ENCODE assay signal across 11 cellular contexts in genomic region chr17:40310882-40311391, GRCh38. TPM values are rescaled to one million over a fixed set of nuclear protein-coding genes. Genes with fewer than 3 reads are reported as not detected.
A peak's percentile ranks its signal among the peaks of the same experiment; 100 is the strongest.
DNase-seq lines count a peak whose midpoint lies in the region; ATAC-seq, FAIRE-seq and TF ChIP-seq lines count a peak whose summit lies in the region.
"Had no signal": no experiment of that assay in that cellular context is flagged by ENCODE, and none has a peak within 500 bp of the region (broad histone marks: within the 10 kb centered on the region; RNA-seq: fewer than 3 reads in every experiment).

No MANE protein-coding gene starts in this region.

- H3K4me3 ChIP-seq in H7 (ENCODE audit: insufficient read depth, low read depth, low read length) (no peak overlapping the region), adipocyte (ENCODE audit: low read length) (no peak overlapping the region), hepatocyte (no peak overlapping the region), spleen (no peak overlapping the region)

- peak; percentile 26 for DNase-seq in H7
- peak; percentile 86 for DNase-seq in adipocyte (ENCODE audit: low read depth)
- no peak for DNase-seq in hepatocyte (ENCODE audit: low spot score)
- no peak for DNase-seq in spleen
- no peak for DNase-seq in RCC 7860 (ENCODE audit: low spot score)
- DNase-seq in omental fat pad (ENCODE audit: low spot score), result no peak
- DNase-seq: stimulated activated CD4-positive, alpha-beta T cell treated with anti-CD3 and anti-CD28 coated beads, Interleukin-4, amount 100 ng/mL, for 1 hour had no signal

- H3K4me1 ChIP-seq in adipocyte (ENCODE audit: control insufficient read depth, insufficient read depth, low read length), result peaks cover 85% of the 10 kb centered on the region
- H3K4me1 ChIP-seq in hepatocyte (ENCODE audit: insufficient read depth), result peaks cover 87% of the 10 kb centered on the region
- H3K4me1 ChIP-seq in spleen, result peaks cover 65 to 100% (median 99%) of the 10 kb centered on the region in 6 donors

- H3K9me3 ChIP-seq in adipocyte (ENCODE audit: control insufficient read depth, low read length) (no peaks in the 10 kb centered on the region), hepatocyte (ENCODE audit: low read depth) (no peaks in the 10 kb centered on the region), spleen (no peaks in the 10 kb centered on the region)

- WGBS in hepatocyte (ENCODE audit: low lambda C conversion rate, missing lambda C conversion rate), result 70% methylated on average over 7 of the region's 7 CpGs
- WGBS in spleen, 5 donors, result 52 to 71% (median 61%) methylated on average over 7 of the region's 7 CpGs

- H2AFZ ChIP-seq in hepatocyte, result no peak overlapping the region

- TF ChIP-seq CTCF in hepatocyte (IDR thresholded peaks at IDR 0.05; ENCODE audit: poor library complexity) (no peak), spleen (IDR thresholded peaks at IDR 0.05 in 8 of 11, conservative IDR thresholded peaks at IDR 0.05 in 3 of 11) (no peak), omental fat pad (IDR thresholded peaks at IDR 0.05) (no peak)

- peak overlapping the region; percentile 95 for H3K4me2 ChIP-seq in hepatocyte

- no peak for TF ChIP-seq POLR2A in spleen (IDR thresholded peaks at IDR 0.05)

- no peak overlapping the region for H3K9ac ChIP-seq in adipocyte (ENCODE audit: low read length)

- H3K79me2 ChIP-seq in hepatocyte, result peaks cover 63% of the 10 kb centered on the region

- no peak for ATAC-seq in HG02885 (IDR thresholded peaks at IDR 0.05; ENCODE audit: poor library complexity, unreplicated experiment)
- no peak for ATAC-seq in omental fat pad (ENCODE audit: low FRiP score)
- ATAC-seq in HG02678 (IDR thresholded peaks at IDR 0.05; ENCODE audit: unreplicated experiment), result no peak
- ATAC-seq: activated CD4-positive, CD25-positive, alpha-beta regulatory T cell treated with anti-CD3 and anti-CD28 coated beads, Interleukin-2, amount 50 U/mL, for 24 hours had no signal

- H3K27ac ChIP-seq in hepatocyte (peak overlapping the region; percentile 96), spleen (peak overlapping the region in 7 of 8 donors; percentile 23 to 89 (median 82))

- H3K36me3 ChIP-seq in H7 (replicated peaks; ENCODE audit: control insufficient read depth, insufficient read depth, low read length) (no peaks in the 10 kb centered on the region), adipocyte (ENCODE audit: control insufficient read depth, insufficient read depth, low read length, severe bottlenecking) (no peaks in the 10 kb centered on the region), hepatocyte (replicated peaks; ENCODE audit: insufficient read depth, low read depth) (no peaks in the 10 kb centered on the region), spleen (no peaks in the 10 kb centered on the region)

- H3K9me2 ChIP-seq in hepatocyte (replicated peaks; ENCODE audit: insufficient read depth), result no peaks in the 10 kb centered on the region

- no peaks in the 10 kb centered on the region for H4K20me1 ChIP-seq in hepatocyte (ENCODE audit: insufficient read depth, poor library complexity, severe bottlenecking)

- FAIRE-seq in RCC 7860 (lab: Jason Lieb, UNC), result no peak

- H3K27me3 ChIP-seq in H7 (ENCODE audit: control insufficient read depth, insufficient read depth, low read length), result no peaks in the 10 kb centered on the region; the same call in 1 of the 2 replicates
- no peaks in the 10 kb centered on the region for H3K27me3 ChIP-seq in adipocyte (replicated peaks; ENCODE audit: control insufficient read depth, insufficient read depth, low read length)
- no peaks in the 10 kb centered on the region for H3K27me3 ChIP-seq in hepatocyte
- no peaks in the 10 kb centered on the region for H3K27me3 ChIP-seq in spleen (replicated peaks in 1 of 7)

- intact Hi-C loops in spleen (cut with DNase I; ENCODE audit: low total_unique reads), result no loop called here

RNA-seq across cellular contexts. Expression of gene RARA, which starts 2.0 kb away (rescaled TPM):
- total RNA-seq in H7 (2014; rRNA removed; shearing (Covaris generic)), result 19.3 and 22.1 TPM in 2 replicates
- total RNA-seq in hepatocyte (19.2 and 30.0 TPM in 2 replicates), spleen (10 to 100 TPM; 56.6 to 95.1 (median 71.2) TPM), omental fat pad (10 to 100 TPM; 26.7 to 61.5 (median 35.9) TPM)
- polyA plus RNA-seq in hepatocyte (33.1 and 34.4 TPM in 2 replicates), spleen (10 to 100 TPM; 13.3 to 28.3 (median 14.8) TPM)

RNA-seq across cellular contexts. Expression of gene CDC6, which starts 23.3 kb away (rescaled TPM):
- 80.8 and 83.6 TPM in 2 replicates for total RNA-seq in H7 (2014; rRNA removed; shearing (Covaris generic))
- total RNA-seq in hepatocyte, result 5.8 and 8.6 TPM in 2 replicates
- polyA plus RNA-seq in hepatocyte, result 5.1 and 7.5 TPM in 2 replicates
- total RNA-seq in spleen, result 10 to 100 TPM in 2 of 7 donors, 1 to 10 TPM in 5; 4.2 to 11.6 (median 5.7) TPM
- polyA plus RNA-seq in spleen, result 1 to 10 TPM; 1.2 to 4.8 (median 4.1) TPM
- 1 to 10 TPM in 2 of 4 donors, under 1 TPM in 2; 0.56 to 4.3 (median 1.7) TPM for total RNA-seq in omental fat pad

RNA-seq across cellular contexts. Expression of gene GJD3, which starts 53.6 kb away (rescaled TPM):
- total RNA-seq in H7 (2014; rRNA removed; shearing (Covaris generic)), result 0.38 and 1.2 TPM in 2 replicates
- total RNA-seq in hepatocyte, result 0.47 TPM in 1 of 2 replicates, not detected in the other
- polyA plus RNA-seq in hepatocyte, result 3.3 and 3.8 TPM in 2 replicates
- 10 to 100 TPM in 4 of 7 donors, 1 to 10 TPM in 3; 7.3 to 15.0 (median 10.4) TPM for total RNA-seq in spleen
- polyA plus RNA-seq in spleen, result 1 to 10 TPM in 1 of 3 donors, under 1 TPM in 2; 0.20 to 1.1 (median 0.33) TPM
- total RNA-seq in omental fat pad, result 1 to 10 TPM in 1 of 4 donors, under 1 TPM in 1, not detected in 2; 0.60 to 2.0 TPM
- total RNA-seq: Daoy had no signal

Comparison
In these comparisons a context has a peak if more than half of its experiments do, and no peak if none do; other contexts are left out.
1. DNase-seq: peak in H7 (single experiment) and adipocyte (single experiment); none in hepatocyte (single experiment), spleen (single experiment), RCC 7860 (single experiment) and omental fat pad (single experiment).